15 cellular contexts compared by ENCODE assay signal in the genomic region with DNA sequence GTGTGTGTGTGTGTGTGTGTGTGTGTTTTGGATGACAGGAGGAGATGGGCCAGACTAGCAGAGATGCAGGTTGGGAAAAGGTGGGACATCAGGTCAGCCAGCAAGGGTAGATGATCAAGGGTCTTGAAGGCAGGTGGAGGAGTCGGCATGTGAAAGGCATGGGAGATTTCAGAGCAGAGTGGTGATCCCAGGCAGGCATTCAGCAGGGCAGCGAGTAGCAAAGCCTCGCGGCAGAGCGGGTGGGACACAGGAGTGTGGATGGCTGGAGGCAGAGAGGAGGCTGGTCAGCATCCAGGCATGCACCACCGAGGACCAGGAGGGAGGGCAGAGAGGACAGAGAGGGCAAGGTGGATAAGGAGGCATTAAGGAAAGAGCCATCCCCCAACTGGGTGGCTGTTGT.
DNase-seq lines count a peak whose midpoint lies in the region; ATAC-seq and TF ChIP-seq lines count a peak whose summit lies in the region.
"Had no signal": no experiment of that assay in that cellular context is flagged by ENCODE, and none has a peak within 500 bp of the region (broad histone marks: within the 10 kb centered on the region; RNA-seq: fewer than 3 reads in every experiment).

No MANE protein-coding gene starts in this region.

- H3K23me2 ChIP-seq in H9 (ENCODE audit: insufficient read length, low read depth, low read length, poor library complexity, severe bottlenecking), result no peaks in the 10 kb centered on the region

- H4K20me1 ChIP-seq in GM23338 (replicated peaks; ENCODE audit: insufficient read depth), result no peaks in the 10 kb centered on the region
- no peaks in the 10 kb centered on the region for H4K20me1 ChIP-seq in H9 (ENCODE audit: control insufficient read depth, insufficient read depth, insufficient read length)

- H3K9me3 Mint-ChIP-seq in GM23338 (no peaks in the 10 kb centered on the region), H9 (no peaks in the 10 kb centered on the region; a peak in 3 of 5 replicates), glutamatergic neuron (ENCODE audit: unreplicated experiment) (peaks cover 12% of the 10 kb centered on the region)
- no peaks in the 10 kb centered on the region for H3K9me3 Mint-ChIP-seq in activated T-cell treated with anti-CD3 and anti-CD28 coated beads, Interleukin-2, amount 50 U/mL, for 4 hours

- no peak overlapping the region for H4K91ac ChIP-seq in H9 (ENCODE audit: insufficient read length, low read depth, low read length)

- H3K4me3 ChIP-seq in GM23338 (no peak overlapping the region), coronary artery (no peak overlapping the region)
- H3K4me3 ChIP-seq: A549, GM12878 had no signal

- no peak overlapping the region for H3K14ac ChIP-seq in H9 (ENCODE audit: insufficient read depth, low read length)

- H3K79me1 ChIP-seq in H9 (ENCODE audit: insufficient read depth, low read depth, low read length, poor library complexity, severe bottlenecking), result no peaks in the 10 kb centered on the region

- H3K36me3 Mint-ChIP-seq in GM23338 (ENCODE audit: low read depth), result no peaks in the 10 kb centered on the region
- no peaks in the 10 kb centered on the region; a peak in 1 of 7 replicates for H3K36me3 Mint-ChIP-seq in H9 (ENCODE audit: insufficient read depth in 1 of 3, low read depth in 3 of 3)
- peaks cover 5% of the 10 kb centered on the region for H3K36me3 Mint-ChIP-seq in glutamatergic neuron (ENCODE audit: unreplicated experiment)
- H3K36me3 Mint-ChIP-seq in activated T-cell treated with anti-CD3 and anti-CD28 coated beads, Interleukin-2, amount 50 U/mL, for 4 hours (ENCODE audit: insufficient read depth), result no peaks in the 10 kb centered on the region

- H3K23ac ChIP-seq in H9 (ENCODE audit: insufficient read length, low read depth, low read length), result no peak overlapping the region

- H3K27me3 Mint-ChIP-seq in GM23338 (ENCODE audit: insufficient read depth, low read depth, poor library complexity), result peaks cover 4% of the 10 kb centered on the region
- peaks cover 17% of the 10 kb centered on the region for H3K27me3 Mint-ChIP-seq in H9 (ENCODE audit: low read depth)
- H3K27me3 Mint-ChIP-seq in glutamatergic neuron (ENCODE audit: unreplicated experiment), result peaks cover 3% of the 10 kb centered on the region
- peaks cover 49% of the 10 kb centered on the region for H3K27me3 Mint-ChIP-seq in activated T-cell treated with anti-CD3 and anti-CD28 coated beads, Interleukin-2, amount 50 U/mL, for 4 hours (ENCODE audit: low read depth)

- no peak overlapping the region for H2BK15ac ChIP-seq in H9 (ENCODE audit: low read depth, low read length)

- no peaks in the 10 kb centered on the region for H3K36me3 ChIP-seq in GM23338 (ENCODE audit: insufficient read depth)
- H3K36me3 ChIP-seq: BE2C had no signal

- H2BK120ac ChIP-seq in H9 (ENCODE audit: low read depth, low read length, poor library complexity, severe bottlenecking), result no peak overlapping the region

- no peak overlapping the region for H3T11ph ChIP-seq in H9 (ENCODE audit: low read length)

- no peak overlapping the region for H2AK5ac ChIP-seq in H9 (ENCODE audit: insufficient read length, low read length)

- no peak overlapping the region for H3K9ac ChIP-seq in H9 (ENCODE audit: extremely low read depth, insufficient read length, low read length)

- H3K79me2 ChIP-seq in GM23338 (replicated peaks; ENCODE audit: insufficient read depth) (no peaks in the 10 kb centered on the region), H9 (ENCODE audit: insufficient read depth, low read length) (no peaks in the 10 kb centered on the region)

- H3K27ac ChIP-seq in GM23338 (ENCODE audit: low read depth) (no peak overlapping the region), H9 (ENCODE audit: insufficient read length, low read depth, low read length) (no peak overlapping the region), coronary artery (no peak overlapping the region)
- H3K27ac ChIP-seq: A549, C4-2B had no signal

- no peak for ATAC-seq in GM23338
- no peak for ATAC-seq in activated T-cell treated with anti-CD3 and anti-CD28 coated beads, Interleukin-2, amount 50 U/mL, for 4 hours
- ATAC-seq: A549, GM12878, HepG2 had no signal

- no peak overlapping the region for H3K18ac ChIP-seq in H9 (ENCODE audit: insufficient read length, low read depth, low read length)

- no peaks in the 10 kb centered on the region for H3F3A ChIP-seq in GM23338 (replicated peaks; ENCODE audit: low read depth)

- H3K27ac Mint-ChIP-seq in GM23338 (no peak overlapping the region), H9 (no peak overlapping the region; a peak in 2 of 7 replicates), glutamatergic neuron (ENCODE audit: unreplicated experiment) (no peak overlapping the region)
- H3K27ac Mint-ChIP-seq: CD4-positive, alpha-beta memory T cell had no signal

- H3K4me3 Mint-ChIP-seq in GM23338 (no peak overlapping the region), H9 (no peak overlapping the region), glutamatergic neuron (ENCODE audit: unreplicated experiment) (peak overlapping the region; percentile 30)
- no peak overlapping the region for H3K4me3 Mint-ChIP-seq in activated T-cell treated with anti-CD3 and anti-CD28 coated beads, Interleukin-2, amount 50 U/mL, for 4 hours

- H3K4ac ChIP-seq in H9 (ENCODE audit: low read depth, low read length), result no peak overlapping the region

- no peaks in the 10 kb centered on the region for H3K27me3 ChIP-seq in GM23338 (ENCODE audit: insufficient read depth)
- no peaks in the 10 kb centered on the region for H3K27me3 ChIP-seq in H9 (ENCODE audit: insufficient read depth, low read length)
- H3K27me3 ChIP-seq: BE2C had no signal

- H3K4me1 ChIP-seq in GM23338 (ENCODE audit: insufficient read depth), result peaks cover 6% of the 10 kb centered on the region; the same call in 1 of the 2 replicates
- peaks cover 3% of the 10 kb centered on the region; the same call in 1 of the 2 replicates for H3K4me1 ChIP-seq in H9 (ENCODE audit: insufficient read depth, low read length)
- H3K4me1 ChIP-seq: BE2C had no signal

- H3K4me2 ChIP-seq in GM23338 (no peak overlapping the region), H9 (ENCODE audit: insufficient read depth, insufficient read length, low read length) (no peak overlapping the region)
- H3K4me2 ChIP-seq: A549 had no signal

- no peak overlapping the region for H2BK12ac ChIP-seq in H9 (ENCODE audit: insufficient read length, low read depth, low read length)

- H2AFZ ChIP-seq in GM23338 (0 out of 2 replicates have a peak overlapping the region, but pooled peaks have one; percentile 43), H9 (ENCODE audit: low read length) (no peak overlapping the region)

- DNase-seq in GM23338 (ENCODE audit: low spot score), result no peak
- DNase-seq in H9, result peak; percentile 27
- no peak for DNase-seq in glutamatergic neuron
- peak; percentile 50 for DNase-seq in posterior vena cava (ENCODE audit: low spot score)
- no peak for DNase-seq in NCI-H146 (lab: John Stamatoyannopoulos, UW)
- no peak for DNase-seq in coronary artery (ENCODE audit: low spot score)
- DNase-seq in activated T-cell treated with anti-CD3 and anti-CD28 coated beads, Interleukin-2, amount 50 U/mL, for 4 hours, result no peak
- DNase-seq: BE2C; CD4-positive, alpha-beta memory T cell; DMS79; H7 had no signal

- intact Hi-C loops in posterior vena cava (cut with DNase I), result no loop called here

- H3K9me2 ChIP-seq in GM23338 (ENCODE audit: insufficient read depth), result no peaks in the 10 kb centered on the region

- H4K5ac ChIP-seq in H9 (ENCODE audit: insufficient read length, low read depth, low read length), result no peak overlapping the region

- H2BK5ac ChIP-seq in H9 (ENCODE audit: insufficient read length, low read length), result no peak overlapping the region

- H3K4me1 Mint-ChIP-seq in GM23338 (peaks cover 14% of the 10 kb centered on the region), H9 (peaks cover 15 to 33% of the 10 kb centered on the region in 2 experiments), glutamatergic neuron (ENCODE audit: low read depth, unreplicated experiment) (peaks cover 22% of the 10 kb centered on the region)
- no peaks in the 10 kb centered on the region for H3K4me1 Mint-ChIP-seq in activated T-cell treated with anti-CD3 and anti-CD28 coated beads, Interleukin-2, amount 50 U/mL, for 4 hours (ENCODE audit: low read depth)
- H3K4me1 Mint-ChIP-seq: CD4-positive, alpha-beta memory T cell had no signal

- H2BK20ac ChIP-seq in H9 (ENCODE audit: low read depth, low read length, poor library complexity, severe bottlenecking), result no peak overlapping the region

- no peaks in the 10 kb centered on the region for H3K9me3 ChIP-seq in H9 (ENCODE audit: control insufficient read depth, low read depth, low read length)
- H3K9me3 ChIP-seq: BE2C had no signal

- WGBS in H9 (ENCODE audit: extremely low coverage, insufficient read length, low lambda C conversion rate), result no CpG with 5 or more reads among the region's 6 CpGs

- TF ChIP-seq CTCF in GM23338 (conservative IDR thresholded peaks at IDR 0.05; ENCODE audit: low read depth in 2 of 2) (no peak), H9 (conservative IDR thresholded peaks at IDR 0.05) (no peak), glutamatergic neuron (IDR thresholded peaks at IDR 0.05; ENCODE audit: partially characterized antibody, unreplicated experiment) (no peak), coronary artery (IDR thresholded peaks at IDR 0.05) (no peak)

- H3K56ac ChIP-seq in H9 (ENCODE audit: insufficient read length, low read depth, low read length), result no peak overlapping the region

- no peak overlapping the region for H4K8ac ChIP-seq in H9 (replicated peaks; ENCODE audit: insufficient read length, low read depth, low read length)

Comparison
In these comparisons a context has a peak if more than half of its experiments do, and no peak if none do; other contexts are left out.
1. DNase-seq: peak in H9 (single experiment) and posterior vena cava (single experiment); none in GM23338 (single experiment), glutamatergic neuron (single experiment), NCI-H146 (single experiment), coronary artery (single experiment) and activated T-cell treated with anti-CD3 and anti-CD28 coated beads, Interleukin-2, amount 50 U/mL, for 4 hours (single experiment).